In genomic region chr15:41971893-41972340, GRCh38 we compare ENCODE assay signal across 8 cellular contexts.
DNase-seq lines count a peak whose midpoint lies in the region; ATAC-seq lines count a peak whose summit lies in the region.

No MANE protein-coding gene starts in this region.

- peak; percentile 38 for DNase-seq in NCI-H345 (lab: John Stamatoyannopoulos, UW)
- peak; percentile 74 for DNase-seq in ecto neural progenitor cell (ENCODE audit: low spot score)
- no peak for DNase-seq in stimulated activated naive CD4-positive, alpha-beta T cell treated with Interleukin-2 at 50 U/mL for 16 hours (lab: John Stamatoyannopoulos, UW)
- no peak for DNase-seq in Ammon's horn (ENCODE audit: low spot score)
- DNase-seq in SW 1271 (lab: John Stamatoyannopoulos, UW), result no peak

- ATAC-seq in GM18498 (IDR thresholded peaks at IDR 0.05; ENCODE audit: unreplicated experiment) (peak; percentile 30), GM21825 (IDR thresholded peaks at IDR 0.05; ENCODE audit: unreplicated experiment) (peak; percentile 18)

- peak overlapping the region; percentile 64 for H3K4me3 ChIP-seq in mucosa of stomach (ENCODE audit: low read length)

- H3K36me3 ChIP-seq in mucosa of stomach (ENCODE audit: control insufficient read depth, insufficient read depth, low read length), result no peaks in the 10 kb centered on the region

- H3K9ac ChIP-seq in mucosa of stomach (ENCODE audit: low read length), result peak overlapping the region; percentile 81

- H3K9me3 ChIP-seq in mucosa of stomach (ENCODE audit: control insufficient read depth, low read length), result no peaks in the 10 kb centered on the region

- no peaks in the 10 kb centered on the region for H3K27me3 ChIP-seq in mucosa of stomach (ENCODE audit: control insufficient read depth, insufficient read depth, low read length)

- peaks cover 19% of the 10 kb centered on the region for H3K4me1 ChIP-seq in mucosa of stomach (ENCODE audit: control insufficient read depth, insufficient read depth, low read length)

Comparison
In these comparisons a context has a peak if more than half of its experiments do, and no peak if none do; other contexts are left out.
1. DNase-seq: peak in NCI-H345 (single experiment) and ecto neural progenitor cell (single experiment); none in stimulated activated naive CD4-positive, alpha-beta T cell treated with Interleukin-2 at 50 U/mL for 16 hours (single experiment), Ammon's horn (single experiment) and SW 1271 (0 of 2).